Comparison of ENCODE assay signal across 8 cellular contexts in genomic region chrX:17689971-17690409, GRCh38. TPM values are rescaled to one million over a fixed set of nuclear protein-coding genes. Genes with fewer than 3 reads are reported as not detected.
DNase-seq lines count a peak whose midpoint lies in the region; ATAC-seq and TF ChIP-seq lines count a peak whose summit lies in the region.

No MANE protein-coding gene starts in this region.

- no peak overlapping the region for H3K4me3 ChIP-seq in BJ (ENCODE audit: low read depth, low read length)
- H3K4me3 ChIP-seq in NT2/D1 (ENCODE audit: insufficient read length, low read depth), result no peak overlapping the region
- no peak overlapping the region for H3K4me3 ChIP-seq in adrenal gland
- no peak overlapping the region for H3K4me3 ChIP-seq in left ventricle myocardium inferior
- no peak overlapping the region for H3K4me3 ChIP-seq in skeletal muscle cell (ENCODE audit: low read depth, low read length)

- H3K27ac Mint-ChIP-seq in activated T-helper 2 cell treated with anti-CD3 and anti-CD28 coated beads, Interferon-gamma antibody, Interleukin-2, Interleukin-4, amounts not matched to agents 10 μg/mL and 5 μg/mL and 100 μg/mL, durations not matched to agents 14 hours and 24 hours and 36 hours, result no peak overlapping the region

- intact Hi-C loops in adrenal gland (cut with DNase I), result loop anchor here (10.0 kb wide), 1 partner anchor 445 kb away; no protein-coding TSS in a partner anchor
- intact Hi-C loops in left ventricle myocardium inferior (cut with micrococcal nuclease), result loop anchor here (5.0 kb wide), 1 partner anchor 448 kb away; no protein-coding TSS in a partner anchor
- intact Hi-C loops in activated T-helper 2 cell treated with anti-CD3 and anti-CD28 coated beads, Interferon-gamma antibody, Interleukin-2, Interleukin-4, amounts not matched to agents 10 μg/mL and 5 μg/mL and 100 μg/mL, durations not matched to agents 14 hours and 24 hours and 36 hours (cut with micrococcal nuclease), result loop anchor here (1.0 to 2.0 kb wide), 2 partner anchors 99 to 155 kb away; no protein-coding TSS in a partner anchor

- no peaks in the 10 kb centered on the region for H3K4me1 Mint-ChIP-seq in activated T-helper 2 cell treated with anti-CD3 and anti-CD28 coated beads, Interferon-gamma antibody, Interleukin-2, Interleukin-4, amounts not matched to agents 10 μg/mL and 5 μg/mL and 100 μg/mL, durations not matched to agents 14 hours and 24 hours and 36 hours (ENCODE audit: low read depth)

- WGBS in adrenal gland, 4 donors, result 39 to 60% (median 47%) methylated on average over 4 of the region's 4 CpGs

- H3K27me3 ChIP-seq in BJ (ENCODE audit: control insufficient read depth, insufficient read depth, low read length), result no peaks in the 10 kb centered on the region
- H3K27me3 ChIP-seq in NT2/D1 (ENCODE audit: insufficient read depth, insufficient read length), result no peaks in the 10 kb centered on the region
- no peaks in the 10 kb centered on the region for H3K27me3 ChIP-seq in adrenal gland
- H3K27me3 ChIP-seq in left ventricle myocardium inferior (ENCODE audit: low read depth), result no peaks in the 10 kb centered on the region

- ATAC-seq in GM18519 (IDR thresholded peaks at IDR 0.05; ENCODE audit: low FRiP score, unreplicated experiment), result peak; percentile 62

- no peak overlapping the region for H3K27ac ChIP-seq in adrenal gland
- H3K27ac ChIP-seq in left ventricle myocardium inferior (replicated peaks), result no peak overlapping the region

- H3K9me3 ChIP-seq in NT2/D1 (ENCODE audit: insufficient read depth, low read length) (no peaks in the 10 kb centered on the region), adrenal gland (replicated peaks in 1 of 3) (no peaks in the 10 kb centered on the region), left ventricle myocardium inferior (replicated peaks) (no peaks in the 10 kb centered on the region)

- CTCF ChIA-PET in BJ (lab: Yijun Ruan, JAX), result interaction anchor here (0.6 to 2.4 kb wide), 10 partner anchors 13 to 569 kb away, joined by 3 to 9 read pairs (median 4); no protein-coding TSS in a partner anchor

- no peaks in the 10 kb centered on the region for H3K9me3 Mint-ChIP-seq in activated T-helper 2 cell treated with anti-CD3 and anti-CD28 coated beads, Interferon-gamma antibody, Interleukin-2, Interleukin-4, amounts not matched to agents 10 μg/mL and 5 μg/mL and 100 μg/mL, durations not matched to agents 14 hours and 24 hours and 36 hours

- no peak for TF ChIP-seq POLR2A in adrenal gland (IDR thresholded peaks at IDR 0.05)

- no peak for DNase-seq in BJ (ENCODE audit: low read depth)
- peak; percentile 6 for DNase-seq in HuH-7.5 (ENCODE audit: low spot score)
- DNase-seq in NT2/D1 (ENCODE audit: low read depth, low spot score), result peak; percentile 28
- peak; percentile 46 to 78 (median 70) for DNase-seq in adrenal gland
- DNase-seq in left ventricle myocardium inferior, result no peak
- peak; percentile 14 for DNase-seq in skeletal muscle cell (ENCODE audit: low read depth)
- DNase-seq in activated T-helper 2 cell treated with anti-CD3 and anti-CD28 coated beads, Interferon-gamma antibody, Interleukin-2, Interleukin-4, amounts not matched to agents 10 μg/mL and 5 μg/mL and 100 μg/mL, durations not matched to agents 14 hours and 24 hours and 36 hours (ENCODE audit: low spot score), result no peak

- H3K36me3 ChIP-seq in BJ (ENCODE audit: control insufficient read depth, insufficient read depth, low read length), result no peaks in the 10 kb centered on the region
- peaks cover 2% of the 10 kb centered on the region for H3K36me3 ChIP-seq in NT2/D1 (ENCODE audit: insufficient read depth, insufficient read length, low read length)
- H3K36me3 ChIP-seq in adrenal gland (replicated peaks in 1 of 2), result no peaks in the 10 kb centered on the region
- H3K36me3 ChIP-seq in left ventricle myocardium inferior, result no peaks in the 10 kb centered on the region

- TF ChIP-seq CTCF in BJ (IDR thresholded peaks at IDR 0.05; ENCODE audit: insufficient read depth, low read depth, low read length) (peak; percentile 53; the same call in 1 of the 2 replicates), adrenal gland (IDR thresholded peaks at IDR 0.05) (peak; percentile 47 to 76 (median 68)), left ventricle myocardium inferior (IDR thresholded peaks at IDR 0.05; ENCODE audit: borderline replicate concordance) (peak; percentile 75)

- no peak overlapping the region for H3K9ac ChIP-seq in NT2/D1 (ENCODE audit: insufficient read length, low read depth)

- POLR2A ChIA-PET in BJ (lab: Charles Lee), result no interaction called here

- H3K27me3 Mint-ChIP-seq in activated T-helper 2 cell treated with anti-CD3 and anti-CD28 coated beads, Interferon-gamma antibody, Interleukin-2, Interleukin-4, amounts not matched to agents 10 μg/mL and 5 μg/mL and 100 μg/mL, durations not matched to agents 14 hours and 24 hours and 36 hours (ENCODE audit: low read depth), result no peaks in the 10 kb centered on the region

- no peaks in the 10 kb centered on the region for H3K36me3 Mint-ChIP-seq in activated T-helper 2 cell treated with anti-CD3 and anti-CD28 coated beads, Interferon-gamma antibody, Interleukin-2, Interleukin-4, amounts not matched to agents 10 μg/mL and 5 μg/mL and 100 μg/mL, durations not matched to agents 14 hours and 24 hours and 36 hours (ENCODE audit: low read depth)

- H3K4me1 ChIP-seq in NT2/D1 (ENCODE audit: insufficient read depth, insufficient read length) (no peaks in the 10 kb centered on the region), adrenal gland (replicated peaks in 1 of 2) (no peaks in the 10 kb centered on the region), left ventricle myocardium inferior (peaks cover 4% of the 10 kb centered on the region)

- no peak overlapping the region for H3K4me3 Mint-ChIP-seq in activated T-helper 2 cell treated with anti-CD3 and anti-CD28 coated beads, Interferon-gamma antibody, Interleukin-2, Interleukin-4, amounts not matched to agents 10 μg/mL and 5 μg/mL and 100 μg/mL, durations not matched to agents 14 hours and 24 hours and 36 hours (ENCODE audit: low read depth)

RNA-seq across cellular contexts. Expression of gene SCML1, which starts 47.3 kb away (rescaled TPM):
- polyA plus RNA-seq in BJ (2011; rRNA removed), result 15.0 and 16.7 TPM in 2 replicates
- 3.8 and 5.5 TPM in 2 replicates for polyA minus RNA-seq in BJ (2011; rRNA and poly(A)+ RNA removed)
- total RNA-seq in adrenal gland, result 10 to 100 TPM in 6 of 8 donors, 1 to 10 TPM in 2; 5.4 to 18.3 (median 14.6) TPM
- polyA plus RNA-seq in adrenal gland, result 10 to 100 TPM; 21.6 to 41.2 (median 32.5) TPM
- total RNA-seq in left ventricle myocardium inferior, result 6.8 TPM
- total RNA-seq in activated T-helper 2 cell treated with anti-CD3 and anti-CD28 coated beads, Interferon-gamma antibody, Interleukin-2, Interleukin-4, amounts not matched to agents 10 μg/mL and 5 μg/mL and 100 μg/mL, durations not matched to agents 14 hours and 24 hours and 36 hours, result 0.78 and 0.83 TPM in 2 replicates

Comparison
In these comparisons a context has a peak if more than half of its experiments do, and no peak if none do; other contexts are left out.
1. DNase-seq: peak in HuH-7.5 (single experiment), NT2/D1 (single experiment), adrenal gland (7 of 7) and skeletal muscle cell (single experiment); none in BJ (single experiment), left ventricle myocardium inferior (single experiment) and activated T-helper 2 cell treated with anti-CD3 and anti-CD28 coated beads, Interferon-gamma antibody, Interleukin-2, Interleukin-4, amounts not matched to agents 10 μg/mL and 5 μg/mL and 100 μg/mL, durations not matched to agents 14 hours and 24 hours and 36 hours (single experiment).
2. Peak in every context shown above with its lines, with median percentiles within 50 percentile points of each other: CTCF ChIP-seq.